Comparison of ENCODE assay signal across 16 cellular contexts in the genomic region with DNA sequence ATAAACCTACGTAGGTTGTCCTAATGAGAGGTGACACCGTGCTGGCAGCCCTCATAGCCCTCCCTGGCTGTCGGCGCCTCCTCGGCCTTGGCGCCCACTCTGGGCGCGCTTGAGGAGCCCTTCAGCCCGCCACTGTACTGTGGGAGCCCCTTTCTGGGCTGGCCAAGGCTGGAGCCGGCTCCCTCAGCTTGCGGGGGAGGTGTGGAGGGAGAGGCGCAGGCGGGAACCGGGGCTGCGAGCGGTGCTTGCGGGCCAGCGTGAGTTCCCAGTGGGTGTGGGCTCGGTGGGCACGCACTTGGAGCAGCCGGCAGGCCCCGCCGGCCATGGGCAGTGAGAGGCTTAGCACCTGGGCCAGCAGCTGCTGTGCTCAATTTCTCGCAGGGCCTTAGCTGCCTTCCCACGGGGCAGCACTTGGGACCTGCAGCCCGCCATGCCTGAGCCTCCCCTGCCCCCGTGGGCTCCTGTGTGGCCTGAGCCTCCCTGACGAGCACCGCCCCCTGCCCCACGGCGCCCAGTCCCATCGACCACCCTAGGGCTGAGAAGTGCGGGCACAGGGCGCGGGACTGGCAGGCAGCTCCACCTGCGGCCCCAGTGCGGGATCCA. TPM values are rescaled to one million over a fixed set of nuclear protein-coding genes. Genes with fewer than 3 reads are reported as not detected.
DNase-seq lines count a peak whose midpoint lies in the region; ATAC-seq and TF ChIP-seq lines count a peak whose summit lies in the region.
"Had no signal": no experiment of that assay in that cellular context is flagged by ENCODE, and none has a peak within 500 bp of the region (broad histone marks: within the 10 kb centered on the region; RNA-seq: fewer than 3 reads in every experiment).

No MANE protein-coding gene starts in this region.

- peaks cover 24% of the 10 kb centered on the region for H3K36me3 Mint-ChIP-seq in activated CD4-positive, alpha-beta T cell treated with anti-CD3 and anti-CD28 coated beads, Interleukin-2, amount 10 ng/mL, durations not matched to agents 24 days and 14 days (ENCODE audit: low read depth)
- peaks cover 42% of the 10 kb centered on the region for H3K36me3 Mint-ChIP-seq in effector memory CD8-positive, alpha-beta T cell (ENCODE audit: insufficient read depth)

- TF ChIP-seq CTCF in OCI-LY3 (IDR thresholded peaks at IDR 0.05; ENCODE audit: low read depth, low read length), result no peak
- TF ChIP-seq CTCF in retinal pigment epithelial cell (conservative IDR thresholded peaks at IDR 0.05; ENCODE audit: low read depth, low read length), result no peak

- H3K4me1 Mint-ChIP-seq in activated CD4-positive, alpha-beta T cell treated with anti-CD3 and anti-CD28 coated beads, Interleukin-2, amount 10 ng/mL, durations not matched to agents 24 days and 14 days, result peaks cover 25% of the 10 kb centered on the region
- H3K4me1 Mint-ChIP-seq in effector memory CD8-positive, alpha-beta T cell (ENCODE audit: low read depth in 2 of 2), result peaks cover 16 to 31% of the 10 kb centered on the region in 2 donors

- H3K4me1 ChIP-seq in OCI-LY3 (ENCODE audit: low read length), result peaks cover 11% of the 10 kb centered on the region; the same call in 1 of the 2 replicates

- no peak overlapping the region for H3K9ac ChIP-seq in OCI-LY3 (ENCODE audit: low read length)

- peaks cover 5% of the 10 kb centered on the region for H3K36me3 ChIP-seq in OCI-LY3 (replicated peaks; ENCODE audit: low read depth, low read length)

- DNase-seq in activated CD4-positive, alpha-beta T cell treated with anti-CD3 and anti-CD28 coated beads, Interleukin-2, amount 10 ng/mL, durations not matched to agents 24 days and 14 days, result peak; percentile 55
- no peak for DNase-seq in activated CD4-positive, alpha-beta T cell treated with anti-CD3 and anti-CD28 coated beads, Interleukin-2, amount 50 U/mL, for 4 hours
- no peak for DNase-seq in effector memory CD8-positive, alpha-beta T cell
- DNase-seq in retinal pigment epithelial cell (ENCODE audit: low read depth) (no peak), NCI-H2171 (lab: John Stamatoyannopoulos, UW) (no peak)
- no peak for DNase-seq in activated CD4-positive, CD25-positive, alpha-beta regulatory T cell (lab: John Stamatoyannopoulos, UW)
- DNase-seq: esophagus squamous epithelium, NCI-H146, NCI-H524 treated with DMSO at 0.1 percent for 48 hours, RPMI8226 had no signal

- no peaks in the 10 kb centered on the region for H3K9me3 ChIP-seq in OCI-LY3 (ENCODE audit: insufficient read depth, low read length)
- H3K9me3 ChIP-seq: A549, esophagus squamous epithelium, left lung had no signal

- H3K4me2 ChIP-seq in OCI-LY3 (ENCODE audit: low read length), result peak overlapping the region; percentile 82; the same call in 1 of the 2 replicates
- H3K4me2 ChIP-seq: A549 had no signal

- peak overlapping the region; percentile 17 for H3K4me3 Mint-ChIP-seq in activated CD4-positive, alpha-beta T cell treated with anti-CD3 and anti-CD28 coated beads, Interleukin-2, amount 10 ng/mL, durations not matched to agents 24 days and 14 days
- H3K4me3 Mint-ChIP-seq in effector memory CD8-positive, alpha-beta T cell, result peak overlapping the region; percentile 89 to 94

- no peak overlapping the region for H3K4me3 ChIP-seq in OCI-LY3 (ENCODE audit: low read length)
- peak overlapping the region; percentile 75 for H3K4me3 ChIP-seq in retinal pigment epithelial cell (ENCODE audit: low read length)
- H3K4me3 ChIP-seq: A549 had no signal

- no peak overlapping the region for H3K27ac Mint-ChIP-seq in activated CD4-positive, alpha-beta T cell treated with anti-CD3 and anti-CD28 coated beads, Interleukin-2, amount 10 ng/mL, durations not matched to agents 24 days and 14 days
- peak overlapping the region in 1 of 2 donors; percentile 19 for H3K27ac Mint-ChIP-seq in effector memory CD8-positive, alpha-beta T cell
- H3K27ac Mint-ChIP-seq: GM23338 had no signal

- peaks cover 4% of the 10 kb centered on the region for H3K27me3 Mint-ChIP-seq in activated CD4-positive, alpha-beta T cell treated with anti-CD3 and anti-CD28 coated beads, Interleukin-2, amount 10 ng/mL, durations not matched to agents 24 days and 14 days
- no peaks in the 10 kb centered on the region for H3K27me3 Mint-ChIP-seq in effector memory CD8-positive, alpha-beta T cell
- H3K27me3 Mint-ChIP-seq: activated naive CD4-positive, alpha-beta T cell treated with anti-CD3 and anti-CD28 coated beads, Interleukin-2, amount 50 U/mL, for 24 hours had no signal

- no peak for ATAC-seq in effector memory CD8-positive, alpha-beta T cell (replicated peaks)
- ATAC-seq in HG02642 (IDR thresholded peaks at IDR 0.05; ENCODE audit: poor library complexity, unreplicated experiment), result no peak
- ATAC-seq: A549, GM23338, left lung had no signal

- H3K27ac ChIP-seq in OCI-LY3 (ENCODE audit: low read length), result no peak overlapping the region
- H3K27ac ChIP-seq: A549, left lung had no signal

- no peaks in the 10 kb centered on the region for H3K27me3 ChIP-seq in OCI-LY3 (ENCODE audit: low read depth, low read length)
- H3K27me3 ChIP-seq: esophagus squamous epithelium had no signal

- H4K20me1 ChIP-seq in OCI-LY3 (ENCODE audit: insufficient read depth, low read length), result no peaks in the 10 kb centered on the region

- intact Hi-C loops in activated CD4-positive, alpha-beta T cell treated with anti-CD3 and anti-CD28 coated beads, Interleukin-2, amount 10 ng/mL, durations not matched to agents 24 days and 14 days (cut with micrococcal nuclease), result loop anchor here (2.0 to 5.0 kb wide), 2 partner anchors 41 to 305 kb away; a partner anchor contains a TSS

- H3K79me2 ChIP-seq in OCI-LY3 (ENCODE audit: low read length), result peaks cover 21% of the 10 kb centered on the region

- H2AFZ ChIP-seq in OCI-LY3 (ENCODE audit: low read depth, low read length), result no peak overlapping the region
- H2AFZ ChIP-seq: GM23338 had no signal

- H3K9me3 Mint-ChIP-seq in activated CD4-positive, alpha-beta T cell treated with anti-CD3 and anti-CD28 coated beads, Interleukin-2, amount 10 ng/mL, durations not matched to agents 24 days and 14 days, result no peaks in the 10 kb centered on the region
- H3K9me3 Mint-ChIP-seq in effector memory CD8-positive, alpha-beta T cell, result no peaks in the 10 kb centered on the region
- H3K9me3 Mint-ChIP-seq: activated naive CD4-positive, alpha-beta T cell treated with anti-CD3 and anti-CD28 coated beads, Interleukin-2, amount 50 U/mL, for 24 hours had no signal

RNA-seq across cellular contexts. Expression of a gene that starts 40.1 kb away (rescaled TPM):
- 75.8 and 77.5 TPM in 2 replicates for total RNA-seq in activated CD4-positive, alpha-beta T cell treated with anti-CD3 and anti-CD28 coated beads, Interleukin-2, amount 10 ng/mL, durations not matched to agents 24 days and 14 days
